In genomic region chr5:99061711-99062110, GRCh38 we compare ENCODE assay signal across 13 cellular contexts.
A peak's percentile ranks its signal among the peaks of the same experiment; 100 is the strongest.
DNase-seq lines count a peak whose midpoint lies in the region; ATAC-seq and TF ChIP-seq lines count a peak whose summit lies in the region.
"Had no signal": no experiment of that assay in that cellular context is flagged by ENCODE, and none has a peak within 500 bp of the region (broad histone marks: within the 10 kb centered on the region; RNA-seq: fewer than 3 reads in every experiment).

No MANE protein-coding gene starts in this region.

- CTCF ChIA-PET in AG04450 (lab: Charles Lee), result interaction anchor here (0.6 to 5.4 kb wide), 18 partner anchors 10 to 221 kb away, joined by 3 to 64 read pairs (median 5); no protein-coding TSS in a partner anchor
- CTCF ChIA-PET in activated B cell treated with CpG ODN at 0.5 μM for 24 hours (lab: Charles Lee), result interaction anchor here (1.0 to 5.5 kb wide), 13 partner anchors 10 to 1900 kb away, joined by 3 to 44 read pairs (median 5); no protein-coding TSS in a partner anchor

- H3K4me3 ChIP-seq in AG04450 (ENCODE audit: low read depth, low read length), result no peak overlapping the region
- H3K4me3 ChIP-seq: skin epidermis had no signal

- POLR2A ChIA-PET in AG04450 (lab: Yijun Ruan, JAX), result no interaction called here
- POLR2A ChIA-PET in activated B cell treated with CpG ODN at 0.5 μM for 24 hours (lab: Charles Lee), result interaction anchor here (0.6 to 1.4 kb wide), 3 partner anchors 29 to 177 kb away, joined by 3 to 12 read pairs (median 3); no protein-coding TSS in a partner anchor

- peak overlapping the region; percentile 19 for H3K27ac Mint-ChIP-seq in activated B cell treated with CpG ODN at 0.5 μM for 24 hours

- H3K4me3 Mint-ChIP-seq in activated B cell treated with CpG ODN at 0.5 μM for 24 hours, result no peak overlapping the region

- no peaks in the 10 kb centered on the region for H3K9me3 ChIP-seq in AG04450 (ENCODE audit: control insufficient read depth, insufficient read depth, low read length)
- H3K9me3 ChIP-seq: BE2C had no signal

- intact Hi-C loops in activated B cell treated with CpG ODN at 0.5 μM for 24 hours (cut with micrococcal nuclease), result loop anchor here (2.0 to 5.0 kb wide), 2 partner anchors 57 to 1829 kb away; no protein-coding TSS in a partner anchor

- no peaks in the 10 kb centered on the region for H3K36me3 Mint-ChIP-seq in activated B cell treated with CpG ODN at 0.5 μM for 24 hours (ENCODE audit: low read depth)

- peak overlapping the region; percentile 59 for H3K27ac ChIP-seq in AG04450 (ENCODE audit: low read depth, low read length)

- no peaks in the 10 kb centered on the region for H3K27me3 ChIP-seq in AG04450 (ENCODE audit: control insufficient read depth, insufficient read depth, low read length)
- H3K27me3 ChIP-seq: BE2C had no signal

- no peaks in the 10 kb centered on the region for H3K27me3 Mint-ChIP-seq in activated B cell treated with CpG ODN at 0.5 μM for 24 hours

- no peaks in the 10 kb centered on the region for H3K9me3 Mint-ChIP-seq in activated B cell treated with CpG ODN at 0.5 μM for 24 hours

- DNase-seq in AG04450 (ENCODE audit: low read depth, low spot score), result peak; percentile 11
- DNase-seq in LHCN-M2 (ENCODE audit: low read depth), result peak; percentile 64
- DNase-seq in activated B cell treated with CpG ODN at 0.5 μM for 24 hours, result no peak
- DNase-seq in hepatic stellate cell (ENCODE audit: low spot score), result peak; percentile 19
- no peak for DNase-seq in NCI-H1048 (lab: John Stamatoyannopoulos, UW)
- no peak for DNase-seq in retina
- DNase-seq in COLO829 (ENCODE audit: low spot score), result no peak
- DNase-seq in NCI-H1930 (lab: John Stamatoyannopoulos, UW), result no peak
- DNase-seq: BE2C, midbrain, NCI-H1694, SHP77 had no signal

- H3K4me1 Mint-ChIP-seq in activated B cell treated with CpG ODN at 0.5 μM for 24 hours, result peaks cover 45% of the 10 kb centered on the region

- ATAC-seq in activated B cell treated with CpG ODN at 0.5 μM for 24 hours (ENCODE audit: low read depth), result no peak

- TF ChIP-seq CTCF in AG04450 (IDR thresholded peaks at IDR 0.05; ENCODE audit: low read depth, low read length) (no peak), activated B cell treated with CpG ODN at 0.5 μM for 24 hours (IDR thresholded peaks at IDR 0.05) (no peak)

Comparison
In these comparisons a context has a peak if more than half of its experiments do, and no peak if none do; other contexts are left out.
1. DNase-seq: peak in AG04450 (single experiment), LHCN-M2 (single experiment) and hepatic stellate cell (single experiment); none in activated B cell treated with CpG ODN at 0.5 μM for 24 hours (single experiment), NCI-H1048 (single experiment), retina (single experiment), COLO829 (single experiment) and NCI-H1930 (0 of 2).